Comparison of ENCODE assay signal across 8 cellular contexts in the genomic region with DNA sequence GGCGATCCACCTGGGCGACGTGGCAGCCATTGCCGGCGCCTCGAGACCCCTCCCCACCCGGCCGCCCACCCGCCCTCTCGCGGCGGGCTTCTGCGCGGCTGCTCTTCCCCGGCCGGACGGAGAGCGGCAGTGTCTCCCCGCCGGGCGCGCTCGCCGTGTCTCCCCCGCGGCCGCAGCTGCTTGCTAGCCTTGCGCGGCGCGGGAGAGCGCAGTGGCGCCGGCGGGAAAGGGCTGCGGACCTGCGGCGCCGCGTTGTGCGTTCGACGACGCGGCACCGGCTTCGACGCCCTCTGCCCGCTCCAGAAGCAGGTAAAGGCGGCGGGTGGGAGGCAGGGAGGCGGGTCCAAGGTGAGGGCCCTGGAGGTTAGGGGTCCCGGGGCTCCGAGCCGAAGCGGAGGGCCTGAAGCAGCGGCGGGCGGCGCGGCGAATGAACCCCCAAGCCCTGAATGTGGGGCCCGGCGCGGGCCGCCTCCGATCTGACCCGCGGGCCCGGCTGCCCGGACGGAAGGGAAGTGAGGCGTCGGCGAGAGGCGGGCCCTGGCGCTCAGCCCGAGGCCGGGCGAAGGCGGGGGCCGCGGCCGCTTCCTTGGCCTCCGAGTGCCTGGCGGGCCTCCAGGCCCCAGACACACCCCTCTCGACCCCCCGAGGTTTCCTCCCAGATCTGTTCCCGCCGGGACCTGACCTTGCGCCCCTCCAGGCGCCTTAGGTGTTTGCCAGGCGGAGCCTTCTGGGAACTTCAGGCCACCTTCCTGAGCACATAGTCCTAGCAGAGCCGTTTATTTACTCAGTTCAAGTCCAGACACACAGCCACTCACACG. TPM values are rescaled to one million over a fixed set of nuclear protein-coding genes. Genes with fewer than 3 reads are reported as not detected.
A peak's percentile ranks its signal among the peaks of the same experiment; 100 is the strongest.
DNase-seq lines count a peak whose midpoint lies in the region; ATAC-seq and TF ChIP-seq lines count a peak whose summit lies in the region.

A gene (plus strand): TSS at position 129 of the 818 bp plus-strand sequence. CDS start 40,491 bp downstream, outside the sequence.

- H3K27ac Mint-ChIP-seq in activated T-cell treated with anti-CD3 and anti-CD28 coated beads, Interleukin-2, amount 50 U/mL, for 24 hours: peak within 1 kb of the TSS; percentile 97

- no peaks in the 10 kb centered on the region for H3K9me3 ChIP-seq in PC-9 (ENCODE audit: insufficient read depth, low read depth)

- H3F3A ChIP-seq in PC-9 (ENCODE audit: insufficient read depth, low read depth): peaks cover 7% of the 10 kb centered on the region

- POLR2A ChIA-PET in PC-9 (lab: Charles Lee; ENCODE audit: unreplicated experiment): interaction anchor here (0.6 to 0.7 kb wide), 3 partner anchors 98 to 1482 kb away, joined by 3 to 6 read pairs (median 5); no protein-coding TSS in a partner anchor

- no peaks in the 10 kb centered on the region for H3K27me3 Mint-ChIP-seq in activated T-cell treated with anti-CD3 and anti-CD28 coated beads, Interleukin-2, amount 50 U/mL, for 24 hours

- H3K79me2 ChIP-seq in PC-9 (ENCODE audit: low read depth): peaks cover 24% of the 10 kb centered on the region

- CTCF ChIA-PET in PC-9 (lab: Charles Lee): interaction anchor here (0.6 to 1.3 kb wide), 6 partner anchors 79 to 1796 kb away, joined by 3 to 13 read pairs (median 6); no protein-coding TSS in a partner anchor

- no peaks in the 10 kb centered on the region for H3K9me3 Mint-ChIP-seq in activated T-cell treated with anti-CD3 and anti-CD28 coated beads, Interleukin-2, amount 50 U/mL, for 24 hours

- H3K4me3 Mint-ChIP-seq in activated T-cell treated with anti-CD3 and anti-CD28 coated beads, Interleukin-2, amount 50 U/mL, for 24 hours: peak within 1 kb of the TSS; percentile 83

- no TSS peak for BruUV-seq in PC-9 (replicated peaks; lab: Mats Ljungman, UMichigan)

- peak; percentile 93 for DNase-seq in D341Med (ENCODE audit: low spot score)
- DNase-seq in HuH-7 (ENCODE audit: low spot score): peak; percentile 77
- DNase-seq in PC-9: peak; percentile 65 to 79
- peak; percentile 75 for DNase-seq in activated T-cell treated with anti-CD3 and anti-CD28 coated beads, Interleukin-2, amount 50 U/mL, for 24 hours
- DNase-seq in myocyte (ENCODE audit: low read depth): peak; percentile 83
- peak; percentile 48 to 51 for DNase-seq in stimulated activated CD8-positive, alpha-beta memory T cell treated with anti-CD3 and anti-CD28 coated beads, Interleukin-7, amount 100 ng/mL, for 48 hours (ENCODE audit: extremely low read depth in 1 of 2, low read depth in 1 of 2)

- intact Hi-C loops in PC-9 (cut with micrococcal nuclease; ENCODE audit: unreplicated experiment): loop anchor here (1.0 to 10.0 kb wide), 6 partner anchors 79 to 660 kb away; no protein-coding TSS in a partner anchor

- H3K4me2 ChIP-seq in PC-9: peak within 1 kb of the TSS; percentile 95

- H3K36me3 Mint-ChIP-seq in activated T-cell treated with anti-CD3 and anti-CD28 coated beads, Interleukin-2, amount 50 U/mL, for 24 hours (ENCODE audit: low read depth): peaks cover 23% of the 10 kb centered on the region

- no peaks in the 10 kb centered on the region for H3K27me3 ChIP-seq in PC-9 (ENCODE audit: insufficient read depth, low read depth)

- no peaks in the 10 kb centered on the region for H4K20me1 ChIP-seq in PC-9 (ENCODE audit: insufficient read depth)

- ATAC-seq in GM21515 (IDR thresholded peaks at IDR 0.05; ENCODE audit: unreplicated experiment): peak; percentile 57
- ATAC-seq in esophagus mucosa: peak; percentile 77

- peak within 1 kb of the TSS; percentile 88 for H3K27ac ChIP-seq in PC-9

- peaks cover 26% of the 10 kb centered on the region for H3K4me1 ChIP-seq in PC-9 (replicated peaks; ENCODE audit: insufficient read depth)

- H3K4me1 Mint-ChIP-seq in activated T-cell treated with anti-CD3 and anti-CD28 coated beads, Interleukin-2, amount 50 U/mL, for 24 hours (ENCODE audit: low read depth): peaks cover 41% of the 10 kb centered on the region

- no peaks in the 10 kb centered on the region for H3K36me3 ChIP-seq in PC-9 (ENCODE audit: low read depth)

- TF ChIP-seq CTCF in PC-9 (conservative IDR thresholded peaks at IDR 0.05): peak; percentile 55; the same call in 1 of the 2 replicates

- peak within 1 kb of the TSS; percentile 98 for H2AFZ ChIP-seq in PC-9

- peak within 1 kb of the TSS; percentile 93 for H3K4me3 ChIP-seq in PC-9

- no peaks in the 10 kb centered on the region for H3K9me2 ChIP-seq in PC-9 (ENCODE audit: insufficient read depth)

RNA-seq across cellular contexts. Expression of the gene that starts here (rescaled TPM):
- total RNA-seq in PC-9 (2021): 6.5 and 7.8 TPM in 2 replicates
- 8.1 TPM for total RNA-seq in esophagus mucosa
- 7.5 and 12.4 TPM in 2 replicates for total RNA-seq in myocyte
- 0.81 TPM for polyA plus RNA-seq in myocyte (2012)

Comparison
In these comparisons a context has a peak if more than half of its experiments do, and no peak if none do; other contexts are left out.
1. Peak in every context shown above with its lines: DNase-seq, ATAC-seq, H3K4me3 ChIP-seq and H3K27ac ChIP-seq.